ENCODE assay signal across 2 cellular contexts in genomic region chr2:227848146-227848545, GRCh38.
TF ChIP-seq lines count a peak whose summit lies in the region.

No MANE protein-coding gene starts in this region.

TF ChIP-seq in A549, 52 proteins besides CTCF, POLR2A, EP300 and RAD21:
- TF ChIP-seq ZSCAN20 (CRISPR knock-in tag; IDR thresholded peaks at IDR 0.05) (no peak), HOXA7 (CRISPR knock-in tag; IDR thresholded peaks at IDR 0.05) (no peak), RFX5 (IDR thresholded peaks at IDR 0.05) (no peak), E2F6 (IDR thresholded peaks at IDR 0.05; ENCODE audit: borderline replicate concordance, low read depth) (no peak), CEBPB (IDR thresholded peaks at IDR 0.05) (no peak), JUNB (IDR thresholded peaks at IDR 0.05) (no peak), EHF (CRISPR knock-in tag; IDR thresholded peaks at IDR 0.05) (no peak), ESRRA (IDR thresholded peaks at IDR 0.05; ENCODE audit: borderline replicate concordance, low read length) (no peak), FOXS1 (CRISPR knock-in tag; IDR thresholded peaks at IDR 0.05) (no peak), KDM5A (IDR thresholded peaks at IDR 0.05) (no peak), BHLHE40 (IDR thresholded peaks at IDR 0.05; ENCODE audit: low read depth, low read length) (no peak), CHD4 (IDR thresholded peaks at IDR 0.05; ENCODE audit: borderline replicate concordance) (no peak), FOSB (CRISPR knock-in tag; IDR thresholded peaks at IDR 0.05) (no peak), SMC3 (IDR thresholded peaks at IDR 0.05) (no peak), SREBF2 (IDR thresholded peaks at IDR 0.05) (no peak), MYC (IDR thresholded peaks at IDR 0.05; ENCODE audit: borderline replicate concordance, low read length) (no peak), CHD2 (IDR thresholded peaks at IDR 0.05; ENCODE audit: low read length, partially characterized antibody) (no peak), TP53 (CRISPR knock-in tag; IDR thresholded peaks at IDR 0.05) (no peak), CBX2 (IDR thresholded peaks at IDR 0.05; ENCODE audit: borderline replicate concordance, low read depth) (no peak)

TF ChIP-seq in endothelial cell of umbilical vein, 7 proteins besides CTCF, POLR2A, EP300 and RAD21:
- TF ChIP-seq EZH2 (IDR thresholded peaks at IDR 0.05; ENCODE audit: borderline replicate concordance, low read depth, low read length, severe bottlenecking) (no peak), MAX (IDR thresholded peaks at IDR 0.05; ENCODE audit: insufficient read depth, insufficient read length) (no peak), JUN (IDR thresholded peaks at IDR 0.05; ENCODE audit: borderline replicate concordance, insufficient read depth, insufficient read length, low read depth) (no peak), FOS (IDR thresholded peaks at IDR 0.05; ENCODE audit: borderline replicate concordance, insufficient read depth, low read length) (no peak), POLR2AphosphoS5 (IDR thresholded peaks at IDR 0.05; ENCODE audit: insufficient read depth, low read depth, low read length) (no peak), GATA2 (IDR thresholded peaks at IDR 0.05; ENCODE audit: insufficient read depth, insufficient read length, low read depth, low read length) (no peak)
TF ChIP-seq in endothelial cell of umbilical vein: peak in this region for 0.
